Comparison of ENCODE assay signal across 1 cellular context in genomic region chr5:36690041-36690941, GRCh38.
TF ChIP-seq lines count a peak whose summit lies in the region.

No MANE protein-coding gene starts in this region.

TF ChIP-seq in HEK293, 187 proteins besides CTCF, POLR2A, EP300 and RAD21 (continued from another document):
- TF ChIP-seq PRDM6 (tag by site-specific recombination; IDR thresholded peaks at IDR 0.05) (no peak), BCL6B (tag by site-specific recombination; IDR thresholded peaks at IDR 0.05) (no peak), KLF1 (tag by site-specific recombination; IDR thresholded peaks at IDR 0.05) (peak; percentile 46), ZNF629 (tag by site-specific recombination; IDR thresholded peaks at IDR 0.05) (peak; percentile 58), ZSCAN18 (tag by site-specific recombination; IDR thresholded peaks at IDR 0.05) (no peak), GLI2 (tag by site-specific recombination; IDR thresholded peaks at IDR 0.05; ENCODE audit: borderline replicate concordance, low read depth) (no peak), ZNF639 (tag by site-specific recombination; IDR thresholded peaks at IDR 0.05) (peak; percentile 71; the same call in 1 of the 2 replicates), ZSCAN23 (tag by site-specific recombination; IDR thresholded peaks at IDR 0.05) (peak; percentile 87; the same call in 1 of the 2 replicates), ZNF837 (tag by site-specific recombination; IDR thresholded peaks at IDR 0.05) (no peak), ZNF585B (tag by site-specific recombination; IDR thresholded peaks at IDR 0.05) (no peak; the same call in 1 of the 2 replicates), GLI4 (tag by site-specific recombination; IDR thresholded peaks at IDR 0.05) (0 out of 2 replicates have a peak, but pooled peaks have one; percentile 60), WT1 (tag by site-specific recombination; IDR thresholded peaks at IDR 0.05) (no peak), ZNF23 (tag by site-specific recombination; IDR thresholded peaks at IDR 0.05; ENCODE audit: borderline replicate concordance) (no peak), ZNF169 (tag by site-specific recombination; IDR thresholded peaks at IDR 0.05) (no peak), ZNF677 (tag by site-specific recombination; IDR thresholded peaks at IDR 0.05) (no peak), ZFP41 (tag by site-specific recombination; IDR thresholded peaks at IDR 0.05; ENCODE audit: borderline replicate concordance) (no peak), ZNF48 (tag by site-specific recombination; IDR thresholded peaks at IDR 0.05) (no peak), ZNF146 (tag by site-specific recombination; IDR thresholded peaks at IDR 0.05) (no peak), ZNF350 (tag by site-specific recombination; IDR thresholded peaks at IDR 0.05) (no peak), ZNF280D (tag by site-specific recombination; IDR thresholded peaks at IDR 0.05) (no peak), KLF16 (tag by site-specific recombination; IDR thresholded peaks at IDR 0.05) (0 out of 2 replicates have a peak, but pooled peaks have one; percentile 49), ZNF473 (tag by site-specific recombination; IDR thresholded peaks at IDR 0.05) (no peak), ZEB2 (tag by site-specific recombination; IDR thresholded peaks at IDR 0.05) (peak; percentile 84), ZNF596 (tag by site-specific recombination; IDR thresholded peaks at IDR 0.05) (peak; percentile 53)
- TF ChIP-seq, protein P1, sequence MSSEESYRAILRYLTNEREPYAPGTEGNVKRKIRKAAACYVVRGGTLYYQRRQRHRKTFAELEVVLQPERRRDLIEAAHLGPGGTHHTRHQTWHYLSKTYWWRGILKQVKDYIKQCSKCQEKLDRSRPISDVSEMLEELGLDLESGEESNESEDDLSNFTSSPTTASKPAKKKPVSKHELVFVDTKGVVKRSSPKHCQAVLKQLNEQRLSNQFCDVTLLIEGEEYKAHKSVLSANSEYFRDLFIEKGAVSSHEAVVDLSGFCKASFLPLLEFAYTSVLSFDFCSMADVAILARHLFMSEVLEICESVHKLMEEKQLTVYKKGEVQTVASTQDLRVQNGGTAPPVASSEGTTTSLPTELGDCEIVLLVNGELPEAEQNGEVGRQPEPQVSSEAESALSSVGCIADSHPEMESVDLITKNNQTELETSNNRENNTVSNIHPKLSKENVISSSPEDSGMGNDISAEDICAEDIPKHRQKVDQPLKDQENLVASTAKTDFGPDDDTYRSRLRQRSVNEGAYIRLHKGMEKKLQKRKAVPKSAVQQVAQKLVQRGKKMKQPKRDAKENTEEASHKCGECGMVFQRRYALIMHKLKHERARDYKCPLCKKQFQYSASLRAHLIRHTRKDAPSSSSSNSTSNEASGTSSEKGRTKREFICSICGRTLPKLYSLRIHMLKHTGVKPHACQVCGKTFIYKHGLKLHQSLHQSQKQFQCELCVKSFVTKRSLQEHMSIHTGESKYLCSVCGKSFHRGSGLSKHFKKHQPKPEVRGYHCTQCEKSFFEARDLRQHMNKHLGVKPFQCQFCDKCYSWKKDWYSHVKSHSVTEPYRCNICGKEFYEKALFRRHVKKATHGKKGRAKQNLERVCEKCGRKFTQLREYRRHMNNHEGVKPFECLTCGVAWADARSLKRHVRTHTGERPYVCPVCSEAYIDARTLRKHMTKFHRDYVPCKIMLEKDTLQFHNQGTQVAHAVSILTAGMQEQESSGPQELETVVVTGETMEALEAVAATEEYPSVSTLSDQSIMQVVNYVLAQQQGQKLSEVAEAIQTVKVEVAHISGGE (tag by site-specific recombination; conservative IDR thresholded peaks at IDR 0.05; ENCODE audit: low read depth) = peak; percentile 95
- TF ChIP-seq, protein P2, sequence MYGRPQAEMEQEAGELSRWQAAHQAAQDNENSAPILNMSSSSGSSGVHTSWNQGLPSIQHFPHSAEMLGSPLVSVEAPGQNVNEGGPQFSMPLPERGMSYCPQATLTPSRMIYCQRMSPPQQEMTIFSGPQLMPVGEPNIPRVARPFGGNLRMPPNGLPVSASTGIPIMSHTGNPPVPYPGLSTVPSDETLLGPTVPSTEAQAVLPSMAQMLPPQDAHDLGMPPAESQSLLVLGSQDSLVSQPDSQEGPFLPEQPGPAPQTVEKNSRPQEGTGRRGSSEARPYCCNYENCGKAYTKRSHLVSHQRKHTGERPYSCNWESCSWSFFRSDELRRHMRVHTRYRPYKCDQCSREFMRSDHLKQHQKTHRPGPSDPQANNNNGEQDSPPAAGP (tag by site-specific recombination; IDR thresholded peaks at IDR 0.05) = peak; percentile 81
- TF ChIP-seq, protein P3, sequence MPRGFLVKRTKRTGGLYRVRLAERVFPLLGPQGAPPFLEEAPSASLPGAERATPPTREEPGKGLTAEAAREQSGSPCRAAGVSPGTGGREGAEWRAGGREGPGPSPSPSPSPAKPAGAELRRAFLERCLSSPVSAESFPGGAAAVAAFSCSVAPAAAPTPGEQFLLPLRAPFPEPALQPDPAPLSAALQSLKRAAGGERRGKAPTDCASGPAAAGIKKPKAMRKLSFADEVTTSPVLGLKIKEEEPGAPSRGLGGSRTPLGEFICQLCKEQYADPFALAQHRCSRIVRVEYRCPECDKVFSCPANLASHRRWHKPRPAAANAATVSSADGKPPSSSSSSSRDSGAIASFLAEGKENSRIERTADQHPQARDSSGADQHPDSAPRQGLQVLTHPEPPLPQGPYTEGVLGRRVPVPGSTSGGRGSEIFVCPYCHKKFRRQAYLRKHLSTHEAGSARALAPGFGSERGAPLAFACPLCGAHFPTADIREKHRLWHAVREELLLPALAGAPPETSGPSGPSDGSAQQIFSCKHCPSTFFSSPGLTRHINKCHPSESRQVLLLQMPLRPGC (tag by site-specific recombination; IDR thresholded peaks at IDR 0.05) = no peak
